Comparison of ENCODE assay signal across 23 cellular contexts in the genomic region with DNA sequence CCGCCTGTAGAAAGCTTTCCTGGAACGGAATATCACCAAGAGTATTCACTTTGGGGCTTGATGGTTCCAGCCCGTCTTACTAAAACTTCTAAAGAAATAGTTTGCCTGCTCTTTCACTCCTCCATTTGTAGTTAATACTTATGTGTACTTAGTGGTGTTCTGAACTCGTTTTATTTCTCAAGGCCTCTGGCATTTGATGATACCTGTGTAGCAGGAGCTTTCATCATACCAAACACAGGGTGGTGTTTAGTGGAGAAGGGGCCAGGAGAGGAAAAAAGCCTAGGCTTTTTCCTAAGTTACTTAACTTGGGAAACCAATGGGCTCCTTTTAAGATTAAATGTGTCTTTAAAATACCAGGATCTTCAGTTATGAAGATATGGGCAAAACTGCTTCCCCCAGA.
A peak's percentile ranks its signal among the peaks of the same experiment; 100 is the strongest.
DNase-seq lines count a peak whose midpoint lies in the region; ATAC-seq and TF ChIP-seq lines count a peak whose summit lies in the region.
"Had no signal": no experiment of that assay in that cellular context is flagged by ENCODE, and none has a peak within 500 bp of the region (broad histone marks: within the 10 kb centered on the region; RNA-seq: fewer than 3 reads in every experiment).

No MANE protein-coding gene starts in this region.

- H3K4me1 ChIP-seq in cardiac muscle cell (ENCODE audit: low read depth) (peaks cover 20% of the 10 kb centered on the region), heart left ventricle (peaks cover 0 to 12% (median 0%) of the 10 kb centered on the region in 12 donors), esophagus muscularis mucosa (peaks cover 0 to 29% (median 22%) of the 10 kb centered on the region in 4 donors), neural progenitor cell (peaks cover 30% of the 10 kb centered on the region), osteoblast (ENCODE audit: insufficient read depth, low read length) (peaks cover 5% of the 10 kb centered on the region)

- DNase-seq in cardiac muscle cell (ENCODE audit: low read depth in 1 of 2, low spot score in 1 of 2): no peak
- DNase-seq in heart left ventricle: no peak
- no peak for DNase-seq in esophagus muscularis mucosa (ENCODE audit: extremely low spot score)
- no peak for DNase-seq in neural progenitor cell (ENCODE audit: low spot score)
- no peak for DNase-seq in osteoblast (ENCODE audit: insufficient read length, low spot score, missing footprints)
- DNase-seq in GM13976 (ENCODE audit: low spot score): no peak
- DNase-seq in activated naive CD4-positive, alpha-beta T cell treated with anti-CD3 and anti-CD28 coated beads, Interleukin-2, amount 50 U/mL, for 16 hours: no peak
- DNase-seq: 8988T; Calu3; CD8-positive, alpha-beta memory T cell; DMS153; MM.1S; NCI-H1048; NCI-H1436; NCI-H187 treated with DMSO at 0.1 percent for 48 hours; NCI-H226; NCI-H510A treated with DMSO at 0.1 percent for 48 hours; NCI-H774; SIG-M5 had no signal

- intact Hi-C loops in heart left ventricle (cut with DNase I): loop anchor here (1.0 to 10.0 kb wide), 9 partner anchors 73 to 275 kb away; no protein-coding TSS in a partner anchor
- intact Hi-C loops in esophagus muscularis mucosa (cut with DNase I): loop anchor here (2.0 to 5.0 kb wide), 2 partner anchors 88 to 185 kb away; no protein-coding TSS in a partner anchor

- no peaks in the 10 kb centered on the region for H3K9me3 ChIP-seq in cardiac muscle cell (ENCODE audit: low read depth)
- no peaks in the 10 kb centered on the region for H3K9me3 ChIP-seq in heart left ventricle
- H3K9me3 ChIP-seq in esophagus muscularis mucosa: no peaks in the 10 kb centered on the region
- no peaks in the 10 kb centered on the region for H3K9me3 ChIP-seq in neural progenitor cell (ENCODE audit: low read depth)
- H3K9me3 ChIP-seq in osteoblast (ENCODE audit: low read depth, low read length): no peaks in the 10 kb centered on the region

- H3K36me3 Mint-ChIP-seq in neural progenitor cell: no peaks in the 10 kb centered on the region
- H3K36me3 Mint-ChIP-seq: CD8-positive, alpha-beta memory T cell had no signal

- H3K27me3 ChIP-seq in cardiac muscle cell (no peaks in the 10 kb centered on the region), heart left ventricle (no peaks in the 10 kb centered on the region), esophagus muscularis mucosa (no peaks in the 10 kb centered on the region), neural progenitor cell (no peaks in the 10 kb centered on the region), osteoblast (ENCODE audit: insufficient read depth, low read length) (peaks cover 19% of the 10 kb centered on the region)

- peaks cover 27% of the 10 kb centered on the region for H3K4me1 Mint-ChIP-seq in neural progenitor cell

- H3K4me2 ChIP-seq in neural progenitor cell (peak overlapping the region; percentile 50), osteoblast (ENCODE audit: insufficient read depth, low read length) (no peak overlapping the region)

- no peaks in the 10 kb centered on the region for H3K79me2 ChIP-seq in neural progenitor cell (ENCODE audit: low read depth)
- no peaks in the 10 kb centered on the region for H3K79me2 ChIP-seq in osteoblast (ENCODE audit: insufficient read depth, low read length)

- H3K27ac ChIP-seq in cardiac muscle cell: peak overlapping the region; percentile 22
- no peak overlapping the region for H3K27ac ChIP-seq in heart left ventricle
- peak overlapping the region; percentile 51 to 66 (median 61) for H3K27ac ChIP-seq in esophagus muscularis mucosa (replicated peaks in 1 of 4)
- H3K27ac ChIP-seq in neural progenitor cell: peak overlapping the region; percentile 11
- no peak overlapping the region for H3K27ac ChIP-seq in osteoblast (ENCODE audit: low read depth, low read length)
- H3K27ac ChIP-seq: C4-2B had no signal

- no peak for TF ChIP-seq CTCF in cardiac muscle cell (IDR thresholded peaks at IDR 0.05; ENCODE audit: low read depth, low read length)
- no peak for TF ChIP-seq CTCF in heart left ventricle (IDR thresholded peaks at IDR 0.05)
- no peak for TF ChIP-seq CTCF in esophagus muscularis mucosa (IDR thresholded peaks at IDR 0.05)
- TF ChIP-seq CTCF in neural progenitor cell (IDR thresholded peaks at IDR 0.05): no peak
- no peak for TF ChIP-seq CTCF in osteoblast (IDR thresholded peaks at IDR 0.05; ENCODE audit: extremely low read depth, low read depth, low read length)
- TF ChIP-seq CTCF in GM13976 (IDR thresholded peaks at IDR 0.05; ENCODE audit: borderline replicate concordance, control extremely low read depth, extremely low read depth, insufficient read depth, missing control alignments): no peak

- no peaks in the 10 kb centered on the region for H3K36me3 ChIP-seq in cardiac muscle cell
- H3K36me3 ChIP-seq in heart left ventricle: no peaks in the 10 kb centered on the region
- no peaks in the 10 kb centered on the region for H3K36me3 ChIP-seq in esophagus muscularis mucosa
- H3K36me3 ChIP-seq in neural progenitor cell: no peaks in the 10 kb centered on the region
- H3K36me3 ChIP-seq in osteoblast (ENCODE audit: insufficient read depth, low read length): no peaks in the 10 kb centered on the region

- peaks cover 7% of the 10 kb centered on the region for H3K27me3 Mint-ChIP-seq in neural progenitor cell (ENCODE audit: insufficient read depth, low read depth)

- no peak for TF ChIP-seq EP300 in esophagus muscularis mucosa (IDR thresholded peaks at IDR 0.05)

- H3F3A ChIP-seq in neural progenitor cell (ENCODE audit: low read depth): peaks cover 29% of the 10 kb centered on the region

- ATAC-seq in heart left ventricle (no peak), GM19467 (IDR thresholded peaks at IDR 0.05; ENCODE audit: unreplicated experiment) (no peak)
- ATAC-seq: Panc1, SK-N-SH treated with all-trans-retinoic acid at 6 μM for 48 hours had no signal

- TF ChIP-seq POLR2A in heart left ventricle (IDR thresholded peaks at IDR 0.05) (no peak), esophagus muscularis mucosa (IDR thresholded peaks at IDR 0.05; ENCODE audit: low read depth) (no peak)

- H3K4me3 Mint-ChIP-seq in neural progenitor cell: no peak overlapping the region
- H3K4me3 Mint-ChIP-seq: CD8-positive, alpha-beta memory T cell had no signal

- no peaks in the 10 kb centered on the region for H3K9me3 Mint-ChIP-seq in neural progenitor cell
- H3K9me3 Mint-ChIP-seq: CD8-positive, alpha-beta memory T cell had no signal

- H3K27ac Mint-ChIP-seq in neural progenitor cell: no peak overlapping the region
- H3K27ac Mint-ChIP-seq: CD8-positive, alpha-beta memory T cell had no signal

- H3K9ac ChIP-seq in neural progenitor cell: no peak overlapping the region

- no peaks in the 10 kb centered on the region for H4K20me1 ChIP-seq in neural progenitor cell (ENCODE audit: low read depth)
- H4K20me1 ChIP-seq in osteoblast (ENCODE audit: insufficient read depth, low read length): no peaks in the 10 kb centered on the region

- peak overlapping the region; percentile 81 for H2AFZ ChIP-seq in neural progenitor cell (replicated peaks)
- H2AFZ ChIP-seq in osteoblast (ENCODE audit: low read length): no peak overlapping the region

- H3K4me3 ChIP-seq in cardiac muscle cell (no peak overlapping the region), heart left ventricle (no peak overlapping the region), esophagus muscularis mucosa (no peak overlapping the region), neural progenitor cell (no peak overlapping the region), osteoblast (ENCODE audit: insufficient read depth, low read length) (no peak overlapping the region)

- WGBS in heart left ventricle, 4 donors: 71 to 81% (median 72%) methylated on average over 4 of the region's 4 CpGs
- WGBS in esophagus muscularis mucosa: 72% methylated on average over 4 of the region's 4 CpGs

- in situ Hi-C loops in GM13976 (cut with MboI; ENCODE audit: low sequenced_read_pairs, unreplicated experiment): no loop called here

Comparison
In these comparisons a context has a peak if more than half of its experiments do, and no peak if none do; other contexts are left out.
1. H3K27ac ChIP-seq: peak in cardiac muscle cell (single experiment), esophagus muscularis mucosa (4 of 4) and neural progenitor cell (single experiment); none in heart left ventricle (0 of 12) and osteoblast (single experiment).